ENCODE assay signal across 10 cellular contexts in genomic region chr13:72983085-72983768, GRCh38.
DNase-seq lines count a peak whose midpoint lies in the region; ATAC-seq and TF ChIP-seq lines count a peak whose summit lies in the region.
"Had no signal": no experiment of that assay in that cellular context is flagged by ENCODE, and none has a peak within 500 bp of the region (broad histone marks: within the 10 kb centered on the region; RNA-seq: fewer than 3 reads in every experiment).

No MANE protein-coding gene starts in this region.

- H4K20me1 ChIP-seq in mammary epithelial cell (ENCODE audit: insufficient read depth, low read length) = no peaks in the 10 kb centered on the region
- H4K20me1 ChIP-seq in PC-3 (ENCODE audit: low read length) = no peaks in the 10 kb centered on the region

- H3K27me3 ChIP-seq in mammary epithelial cell (ENCODE audit: insufficient read depth, low read length) (no peaks in the 10 kb centered on the region), left lung (no peaks in the 10 kb centered on the region), PC-3 (ENCODE audit: low read length) (no peaks in the 10 kb centered on the region)

- H3K9ac ChIP-seq in mammary epithelial cell (ENCODE audit: insufficient read depth, low read length) (no peak overlapping the region), PC-3 (ENCODE audit: low read length) (no peak overlapping the region)

- H3K4me2 ChIP-seq in mammary epithelial cell (ENCODE audit: insufficient read depth, low read depth, low read length) (no peak overlapping the region), PC-3 (ENCODE audit: low read length) (no peak overlapping the region)

- CTCF ChIA-PET in mammary epithelial cell (lab: Charles Lee; ENCODE audit: low non-redundant PET) (no interaction called here), PC-3 (lab: Charles Lee) (no interaction called here)

- H3K9me2 ChIP-seq in PC-3 (replicated peaks; ENCODE audit: low read length) = no peaks in the 10 kb centered on the region

- H3K27me3 Mint-ChIP-seq in type B pancreatic cell = no peaks in the 10 kb centered on the region
- H3K27me3 Mint-ChIP-seq: activated naive CD4-positive, alpha-beta T cell treated with anti-CD3 and anti-CD28 coated beads, Interleukin-2, amount 50 U/mL, for 24 hours; stimulated activated naive B cell treated with anti-CD40 and anti-IgM and Interleukin-4, amounts not matched to agents 10 μg/mL and 1 μg/mL and 100 μg/mL, for 72 hours had no signal

- H3K36me3 ChIP-seq in mammary epithelial cell (ENCODE audit: insufficient read depth, low read length) (no peaks in the 10 kb centered on the region), left lung (no peaks in the 10 kb centered on the region), PC-3 (ENCODE audit: low read depth, low read length) (no peaks in the 10 kb centered on the region)

- peak; percentile 86 for ATAC-seq in left lung
- no peak for ATAC-seq in PC-3
- no peak for ATAC-seq in HG03280 (IDR thresholded peaks at IDR 0.05; ENCODE audit: unreplicated experiment)
- ATAC-seq: stimulated activated naive B cell treated with anti-CD40 and anti-IgM and Interleukin-4, amounts not matched to agents 10 μg/mL and 1 μg/mL and 100 μg/mL, for 72 hours had no signal

- H3K4me3 ChIP-seq in mammary epithelial cell (replicated peaks in 1 of 3; ENCODE audit: insufficient read depth in 1 of 3, low read depth in 2 of 3, low read length in 3 of 3) (no peak overlapping the region), left lung (no peak overlapping the region), PC-3 (ENCODE audit: low read length) (no peak overlapping the region)

- peaks cover 13% of the 10 kb centered on the region for H3K4me1 Mint-ChIP-seq in type B pancreatic cell (ENCODE audit: unreplicated experiment)
- H3K4me1 Mint-ChIP-seq: activated naive CD4-positive, alpha-beta T cell treated with anti-CD3 and anti-CD28 coated beads, Interleukin-2, amount 50 U/mL, for 24 hours had no signal

- peak; percentile 20 for DNase-seq in HK-2 (ENCODE audit: unreplicated experiment)
- peak; percentile 33 for DNase-seq in mammary epithelial cell
- peak in 1 of 2 donors; percentile 45 for DNase-seq in left lung
- no peak for DNase-seq in type B pancreatic cell (ENCODE audit: extremely low spot score, unreplicated experiment)
- no peak for DNase-seq in PC-3
- DNase-seq in stimulated activated CD4-positive, alpha-beta T cell treated with anti-CD3 and anti-CD28 coated beads, Interleukin-12 subunit alpha, Interleukin-12 subunit beta, amount 100 ng/mL, for 4 hours = no peak
- DNase-seq: NCI-H2171 treated with DMSO at 0.1 percent for 48 hours; stimulated activated naive B cell treated with anti-CD40 and anti-IgM and Interleukin-4, amounts not matched to agents 10 μg/mL and 1 μg/mL and 100 μg/mL, for 72 hours had no signal

- H3K9me3 ChIP-seq in mammary epithelial cell (replicated peaks; ENCODE audit: insufficient read depth, low read length) = no peaks in the 10 kb centered on the region
- no peaks in the 10 kb centered on the region for H3K9me3 ChIP-seq in left lung
- H3K9me3 ChIP-seq in PC-3 (ENCODE audit: low read length) = no peaks in the 10 kb centered on the region

- TF ChIP-seq CTCF in mammary epithelial cell (conservative IDR thresholded peaks at IDR 0.05 in 1 of 2, IDR thresholded peaks at IDR 0.05 in 1 of 2; ENCODE audit: extremely low read depth in 1 of 2, insufficient read depth in 1 of 2, low read depth in 1 of 2, low read length in 2 of 2) (no peak), left lung (IDR thresholded peaks at IDR 0.05) (no peak), type B pancreatic cell (conservative IDR thresholded peaks at IDR 0.05) (no peak), PC-3 (conservative IDR thresholded peaks at IDR 0.05; ENCODE audit: low read depth, low read length) (no peak)

- in situ Hi-C loops in mammary epithelial cell (cut with MboI; ENCODE audit: low sequenced_read_pairs in 2 of 2) = no loop called here

- H3K9me3 Mint-ChIP-seq in type B pancreatic cell = no peaks in the 10 kb centered on the region
- H3K9me3 Mint-ChIP-seq: activated naive CD4-positive, alpha-beta T cell treated with anti-CD3 and anti-CD28 coated beads, Interleukin-2, amount 50 U/mL, for 24 hours; stimulated activated naive B cell treated with anti-CD40 and anti-IgM and Interleukin-4, amounts not matched to agents 10 μg/mL and 1 μg/mL and 100 μg/mL, for 72 hours had no signal

- peaks cover 16% of the 10 kb centered on the region for H3K36me3 Mint-ChIP-seq in type B pancreatic cell

- H2AFZ ChIP-seq in mammary epithelial cell (ENCODE audit: low read depth, low read length) (no peak overlapping the region), PC-3 (ENCODE audit: low read length) (no peak overlapping the region)

- dilution Hi-C loops in mammary epithelial cell (cut with HindIII; ENCODE audit: low sequenced_read_pairs) = no loop called here

- WGBS in mammary epithelial cell (ENCODE audit: low coverage, missing lambda C conversion rate) = 72% methylated on average over 5 of the region's 5 CpGs

- H3K79me2 ChIP-seq in mammary epithelial cell (ENCODE audit: insufficient read depth, low read length) (no peaks in the 10 kb centered on the region), PC-3 (ENCODE audit: low read length) (no peaks in the 10 kb centered on the region)

- no peak overlapping the region for H3K4me3 Mint-ChIP-seq in type B pancreatic cell
- H3K4me3 Mint-ChIP-seq: activated naive CD4-positive, alpha-beta T cell treated with anti-CD3 and anti-CD28 coated beads, Interleukin-2, amount 50 U/mL, for 24 hours; stimulated activated naive B cell treated with anti-CD40 and anti-IgM and Interleukin-4, amounts not matched to agents 10 μg/mL and 1 μg/mL and 100 μg/mL, for 72 hours had no signal

- H3K27ac ChIP-seq in mammary epithelial cell (ENCODE audit: insufficient read depth, low read depth, low read length) (peak overlapping the region; percentile 35), left lung (peak overlapping the region; percentile 63 to 67), PC-3 (ENCODE audit: low read length) (no peak overlapping the region)

- H3K27ac Mint-ChIP-seq in type B pancreatic cell = peak overlapping the region; percentile 82
- H3K27ac Mint-ChIP-seq: activated naive CD4-positive, alpha-beta T cell treated with anti-CD3 and anti-CD28 coated beads, Interleukin-2, amount 50 U/mL, for 24 hours; stimulated activated naive B cell treated with anti-CD40 and anti-IgM and Interleukin-4, amounts not matched to agents 10 μg/mL and 1 μg/mL and 100 μg/mL, for 72 hours had no signal

- intact Hi-C loops in mammary epithelial cell (cut with micrococcal nuclease) = no loop called here
- intact Hi-C loops in left lung (cut with DNase I) = no loop called here
- intact Hi-C loops in PC-3 (cut with micrococcal nuclease) = no loop called here

- H3F3A ChIP-seq in PC-3 (ENCODE audit: low read length, unreplicated experiment) = no peaks in the 10 kb centered on the region

- POLR2A ChIA-PET in PC-3 (lab: Charles Lee; ENCODE audit: unreplicated experiment) = no interaction called here

- no peaks in the 10 kb centered on the region for H3K4me1 ChIP-seq in mammary epithelial cell (ENCODE audit: insufficient read depth, low read length)
- H3K4me1 ChIP-seq in left lung = no peaks in the 10 kb centered on the region
- H3K4me1 ChIP-seq in PC-3 (ENCODE audit: insufficient read depth, low read length) = peaks cover 5% of the 10 kb centered on the region; the same call in 1 of the 2 replicates

- BruUV-seq in mammary epithelial cell (replicated peaks; lab: Mats Ljungman, UMichigan) = no TSS peak
- no TSS peak for BruUV-seq in PC-3 (replicated peaks; lab: Mats Ljungman, UMichigan)

Comparison
In these comparisons a context has a peak if more than half of its experiments do, and no peak if none do; other contexts are left out.
1. DNase-seq: peak in HK-2 (single experiment) and mammary epithelial cell (single experiment); none in type B pancreatic cell (single experiment), PC-3 (single experiment) and stimulated activated CD4-positive, alpha-beta T cell treated with anti-CD3 and anti-CD28 coated beads, Interleukin-12 subunit alpha, Interleukin-12 subunit beta, amount 100 ng/mL, for 4 hours (single experiment).